18 cellular contexts compared by ENCODE assay signal in genomic region chr6:170316071-170316470, GRCh38. TPM values are rescaled to one million over a fixed set of nuclear protein-coding genes. Genes with fewer than 3 reads are reported as not detected.
DNase-seq lines count a peak whose midpoint lies in the region; ATAC-seq and TF ChIP-seq lines count a peak whose summit lies in the region.
"Had no signal": no experiment of that assay in that cellular context is flagged by ENCODE, and none has a peak within 500 bp of the region (broad histone marks: within the 10 kb centered on the region; RNA-seq: fewer than 3 reads in every experiment).

No MANE protein-coding gene starts in this region.

- DNase-seq in A172 (ENCODE audit: low spot score) (peak; percentile 23), ELR (ENCODE audit: low read depth) (peak; percentile 59), amniotic epithelial cell (ENCODE audit: low read depth) (peak; percentile 51), kidney tubule cell (ENCODE audit: low spot score) (peak; percentile 47), esophagus squamous epithelium (lab: John Stamatoyannopoulos, UW) (no peak), head of caudate nucleus (no peak), NCI-H187 (lab: John Stamatoyannopoulos, UW) (no peak)
- DNase-seq: activated CD4-positive, alpha-beta memory T cell treated with anti-CD3 and anti-CD28 coated beads, Interleukin-2, amount 10 ng/mL, durations not matched to agents 7 days and 5 days; cortex of kidney; MM.1S; mucosa of descending colon; NCI-H1436; NCI-H524 treated with DMSO at 0.1 percent for 48 hours; RPMI8226 had no signal

- peaks cover 0 to 42% (median 0%) of the 10 kb centered on the region in 3 donors for H3K36me3 ChIP-seq in esophagus squamous epithelium
- H3K36me3 ChIP-seq: prostate gland had no signal

- no peak for ATAC-seq in HG02970 (IDR thresholded peaks at IDR 0.05; ENCODE audit: low FRiP score, unreplicated experiment)
- ATAC-seq: mucosa of descending colon, WTC11 had no signal

- no peak overlapping the region for H3K4me3 ChIP-seq in esophagus squamous epithelium
- H3K4me3 ChIP-seq: mucosa of descending colon, prostate gland, thoracic aorta had no signal

- H3K9me3 ChIP-seq in esophagus squamous epithelium: no peaks in the 10 kb centered on the region
- H3K9me3 ChIP-seq: mucosa of descending colon, prostate gland, thoracic aorta had no signal

- TF ChIP-seq CTCF in esophagus squamous epithelium (IDR thresholded peaks at IDR 0.05): no peak

- TF ChIP-seq POLR2A in esophagus squamous epithelium (IDR thresholded peaks at IDR 0.05): no peak

- no peak overlapping the region for H3K27ac ChIP-seq in esophagus squamous epithelium
- H3K27ac ChIP-seq: prostate gland, thoracic aorta had no signal

- WGBS in esophagus squamous epithelium, 2 donors: 84 to 90% methylated on average over 4 of the region's 4 CpGs

- H3K27me3 ChIP-seq in esophagus squamous epithelium: no peaks in the 10 kb centered on the region

- intact Hi-C loops in esophagus squamous epithelium (cut with DNase I): no loop called here
- intact Hi-C loops in head of caudate nucleus (cut with DNase I): no loop called here

- H3K4me1 ChIP-seq in esophagus squamous epithelium: peaks cover 0 to 20% (median 0%) of the 10 kb centered on the region in 3 donors
- H3K4me1 ChIP-seq: prostate gland had no signal

RNA-seq across cellular contexts. Expression of gene FAM120B, which starts 9.5 kb away (rescaled TPM):
- total RNA-seq in A172 (2014; rRNA removed; shearing (Covaris generic)): 6.1 and 7.4 TPM in 2 replicates
- 10 to 100 TPM in 3 of 4 donors, 1 to 10 TPM in 1; 8.4 to 25.6 (median 12.9) TPM for total RNA-seq in esophagus squamous epithelium

RNA-seq across cellular contexts. Expression of gene DLL1, which starts 25.2 kb away (rescaled TPM):
- 3.4 and 4.7 TPM in 2 replicates for total RNA-seq in A172 (2014; rRNA removed; shearing (Covaris generic))
- total RNA-seq in esophagus squamous epithelium: 10 to 100 TPM in 3 of 4 donors, 1 to 10 TPM in 1; 8.3 to 37.6 (median 15.1) TPM

Comparison
In these comparisons a context has a peak if more than half of its experiments do, and no peak if none do; other contexts are left out.
1. DNase-seq: peak in A172 (single experiment), ELR (single experiment), amniotic epithelial cell (single experiment) and kidney tubule cell (single experiment); none in esophagus squamous epithelium (single experiment), head of caudate nucleus (0 of 42) and NCI-H187 (0 of 2).